In the genomic region with DNA sequence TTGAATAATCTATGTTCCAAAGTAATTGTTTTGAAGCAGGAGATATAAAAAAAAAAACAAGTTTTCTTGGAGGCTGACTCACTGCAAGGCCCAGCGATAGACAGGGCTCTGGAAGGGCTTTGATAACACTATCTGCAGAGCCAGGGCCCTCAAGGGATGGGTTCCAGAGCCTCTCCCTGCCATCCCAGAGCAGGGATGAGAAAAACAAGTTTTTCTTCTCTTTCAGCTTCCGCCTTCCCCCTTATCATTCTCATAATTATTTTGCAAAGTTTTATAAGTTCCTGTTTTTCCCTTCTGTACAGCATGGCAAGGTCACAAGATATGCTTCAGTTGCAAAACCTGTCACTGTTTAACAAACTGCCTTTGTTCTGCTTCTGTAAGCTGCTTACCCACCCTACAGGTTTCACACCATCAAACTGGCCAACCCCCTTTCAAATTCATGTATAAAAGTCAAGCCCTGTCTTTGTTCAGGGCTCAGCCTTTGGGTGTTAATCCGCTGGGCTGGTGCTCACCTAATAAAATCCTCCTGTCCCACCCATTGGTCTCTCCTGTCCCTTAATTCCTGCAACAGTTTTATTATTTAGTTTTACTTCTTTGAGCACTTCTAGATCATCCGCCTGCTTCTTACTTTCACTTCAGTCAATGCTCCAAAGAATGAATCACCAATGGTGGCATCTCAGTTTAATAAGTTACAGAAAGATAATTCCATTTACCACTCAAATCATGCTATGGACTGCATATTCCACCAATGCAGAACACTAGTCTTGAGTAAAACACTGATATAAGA, we compare ENCODE assay signal across 1 cellular context.
TF ChIP-seq lines count a peak whose summit lies in the region.

No MANE protein-coding gene starts in this region.

TF ChIP-seq in K562, 482 proteins besides CTCF, POLR2A, EP300 and RAD21 (continued from another document and continues in another):
- TF ChIP-seq, protein P1, sequence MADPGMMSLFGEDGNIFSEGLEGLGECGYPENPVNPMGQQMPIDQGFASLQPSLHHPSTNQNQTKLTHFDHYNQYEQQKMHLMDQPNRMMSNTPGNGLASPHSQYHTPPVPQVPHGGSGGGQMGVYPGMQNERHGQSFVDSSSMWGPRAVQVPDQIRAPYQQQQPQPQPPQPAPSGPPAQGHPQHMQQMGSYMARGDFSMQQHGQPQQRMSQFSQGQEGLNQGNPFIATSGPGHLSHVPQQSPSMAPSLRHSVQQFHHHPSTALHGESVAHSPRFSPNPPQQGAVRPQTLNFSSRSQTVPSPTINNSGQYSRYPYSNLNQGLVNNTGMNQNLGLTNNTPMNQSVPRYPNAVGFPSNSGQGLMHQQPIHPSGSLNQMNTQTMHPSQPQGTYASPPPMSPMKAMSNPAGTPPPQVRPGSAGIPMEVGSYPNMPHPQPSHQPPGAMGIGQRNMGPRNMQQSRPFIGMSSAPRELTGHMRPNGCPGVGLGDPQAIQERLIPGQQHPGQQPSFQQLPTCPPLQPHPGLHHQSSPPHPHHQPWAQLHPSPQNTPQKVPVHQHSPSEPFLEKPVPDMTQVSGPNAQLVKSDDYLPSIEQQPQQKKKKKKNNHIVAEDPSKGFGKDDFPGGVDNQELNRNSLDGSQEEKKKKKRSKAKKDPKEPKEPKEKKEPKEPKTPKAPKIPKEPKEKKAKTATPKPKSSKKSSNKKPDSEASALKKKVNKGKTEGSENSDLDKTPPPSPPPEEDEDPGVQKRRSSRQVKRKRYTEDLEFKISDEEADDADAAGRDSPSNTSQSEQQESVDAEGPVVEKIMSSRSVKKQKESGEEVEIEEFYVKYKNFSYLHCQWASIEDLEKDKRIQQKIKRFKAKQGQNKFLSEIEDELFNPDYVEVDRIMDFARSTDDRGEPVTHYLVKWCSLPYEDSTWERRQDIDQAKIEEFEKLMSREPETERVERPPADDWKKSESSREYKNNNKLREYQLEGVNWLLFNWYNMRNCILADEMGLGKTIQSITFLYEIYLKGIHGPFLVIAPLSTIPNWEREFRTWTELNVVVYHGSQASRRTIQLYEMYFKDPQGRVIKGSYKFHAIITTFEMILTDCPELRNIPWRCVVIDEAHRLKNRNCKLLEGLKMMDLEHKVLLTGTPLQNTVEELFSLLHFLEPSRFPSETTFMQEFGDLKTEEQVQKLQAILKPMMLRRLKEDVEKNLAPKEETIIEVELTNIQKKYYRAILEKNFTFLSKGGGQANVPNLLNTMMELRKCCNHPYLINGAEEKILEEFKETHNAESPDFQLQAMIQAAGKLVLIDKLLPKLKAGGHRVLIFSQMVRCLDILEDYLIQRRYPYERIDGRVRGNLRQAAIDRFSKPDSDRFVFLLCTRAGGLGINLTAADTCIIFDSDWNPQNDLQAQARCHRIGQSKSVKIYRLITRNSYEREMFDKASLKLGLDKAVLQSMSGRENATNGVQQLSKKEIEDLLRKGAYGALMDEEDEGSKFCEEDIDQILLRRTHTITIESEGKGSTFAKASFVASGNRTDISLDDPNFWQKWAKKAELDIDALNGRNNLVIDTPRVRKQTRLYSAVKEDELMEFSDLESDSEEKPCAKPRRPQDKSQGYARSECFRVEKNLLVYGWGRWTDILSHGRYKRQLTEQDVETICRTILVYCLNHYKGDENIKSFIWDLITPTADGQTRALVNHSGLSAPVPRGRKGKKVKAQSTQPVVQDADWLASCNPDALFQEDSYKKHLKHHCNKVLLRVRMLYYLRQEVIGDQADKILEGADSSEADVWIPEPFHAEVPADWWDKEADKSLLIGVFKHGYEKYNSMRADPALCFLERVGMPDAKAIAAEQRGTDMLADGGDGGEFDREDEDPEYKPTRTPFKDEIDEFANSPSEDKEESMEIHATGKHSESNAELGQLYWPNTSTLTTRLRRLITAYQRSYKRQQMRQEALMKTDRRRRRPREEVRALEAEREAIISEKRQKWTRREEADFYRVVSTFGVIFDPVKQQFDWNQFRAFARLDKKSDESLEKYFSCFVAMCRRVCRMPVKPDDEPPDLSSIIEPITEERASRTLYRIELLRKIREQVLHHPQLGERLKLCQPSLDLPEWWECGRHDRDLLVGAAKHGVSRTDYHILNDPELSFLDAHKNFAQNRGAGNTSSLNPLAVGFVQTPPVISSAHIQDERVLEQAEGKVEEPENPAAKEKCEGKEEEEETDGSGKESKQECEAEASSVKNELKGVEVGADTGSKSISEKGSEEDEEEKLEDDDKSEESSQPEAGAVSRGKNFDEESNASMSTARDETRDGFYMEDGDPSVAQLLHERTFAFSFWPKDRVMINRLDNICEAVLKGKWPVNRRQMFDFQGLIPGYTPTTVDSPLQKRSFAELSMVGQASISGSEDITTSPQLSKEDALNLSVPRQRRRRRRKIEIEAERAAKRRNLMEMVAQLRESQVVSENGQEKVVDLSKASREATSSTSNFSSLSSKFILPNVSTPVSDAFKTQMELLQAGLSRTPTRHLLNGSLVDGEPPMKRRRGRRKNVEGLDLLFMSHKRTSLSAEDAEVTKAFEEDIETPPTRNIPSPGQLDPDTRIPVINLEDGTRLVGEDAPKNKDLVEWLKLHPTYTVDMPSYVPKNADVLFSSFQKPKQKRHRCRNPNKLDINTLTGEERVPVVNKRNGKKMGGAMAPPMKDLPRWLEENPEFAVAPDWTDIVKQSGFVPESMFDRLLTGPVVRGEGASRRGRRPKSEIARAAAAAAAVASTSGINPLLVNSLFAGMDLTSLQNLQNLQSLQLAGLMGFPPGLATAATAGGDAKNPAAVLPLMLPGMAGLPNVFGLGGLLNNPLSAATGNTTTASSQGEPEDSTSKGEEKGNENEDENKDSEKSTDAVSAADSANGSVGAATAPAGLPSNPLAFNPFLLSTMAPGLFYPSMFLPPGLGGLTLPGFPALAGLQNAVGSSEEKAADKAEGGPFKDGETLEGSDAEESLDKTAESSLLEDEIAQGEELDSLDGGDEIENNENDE (IDR thresholded peaks at IDR 0.05; ENCODE audit: low read depth, low read length), result no peak
- no peak for TF ChIP-seq ETS2 (tag; IDR thresholded peaks at IDR 0.05; ENCODE audit: borderline replicate concordance, poor library complexity, severe bottlenecking)
- peak; percentile 55; the same call in 1 of the 2 replicates for TF ChIP-seq ILF3 (IDR thresholded peaks at IDR 0.05; ENCODE audit: borderline replicate concordance)
- no peak for TF ChIP-seq ZNF436 (CRISPR knock-in tag; IDR thresholded peaks at IDR 0.05)
- peak; percentile 86 for TF ChIP-seq ZNF644 (tag; IDR thresholded peaks at IDR 0.05; ENCODE audit: low read depth)
- TF ChIP-seq ZC3H4 (CRISPR knock-in tag; IDR thresholded peaks at IDR 0.05; ENCODE audit: borderline replicate concordance), result no peak
- no peak for TF ChIP-seq TEAD2 (tag; IDR thresholded peaks at IDR 0.05)
- TF ChIP-seq SMAD1 (IDR thresholded peaks at IDR 0.05; ENCODE audit: low read depth, low read length, partially characterized antibody), result peak; percentile 79
- no peak for TF ChIP-seq ZNF347 (CRISPR knock-in tag; IDR thresholded peaks at IDR 0.05; ENCODE audit: low read depth)
- TF ChIP-seq, protein P2, sequence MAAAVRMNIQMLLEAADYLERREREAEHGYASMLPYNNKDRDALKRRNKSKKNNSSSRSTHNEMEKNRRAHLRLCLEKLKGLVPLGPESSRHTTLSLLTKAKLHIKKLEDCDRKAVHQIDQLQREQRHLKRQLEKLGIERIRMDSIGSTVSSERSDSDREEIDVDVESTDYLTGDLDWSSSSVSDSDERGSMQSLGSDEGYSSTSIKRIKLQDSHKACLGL (CRISPR knock-in tag; IDR thresholded peaks at IDR 0.05; ENCODE audit: borderline replicate concordance, poor library complexity, severe bottlenecking), result no peak
- TF ChIP-seq, protein P3, sequence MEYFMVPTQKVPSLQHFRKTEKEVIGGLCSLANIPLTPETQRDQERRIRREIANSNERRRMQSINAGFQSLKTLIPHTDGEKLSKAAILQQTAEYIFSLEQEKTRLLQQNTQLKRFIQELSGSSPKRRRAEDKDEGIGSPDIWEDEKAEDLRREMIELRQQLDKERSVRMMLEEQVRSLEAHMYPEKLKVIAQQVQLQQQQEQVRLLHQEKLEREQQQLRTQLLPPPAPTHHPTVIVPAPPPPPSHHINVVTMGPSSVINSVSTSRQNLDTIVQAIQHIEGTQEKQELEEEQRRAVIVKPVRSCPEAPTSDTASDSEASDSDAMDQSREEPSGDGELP (CRISPR knock-in tag; IDR thresholded peaks at IDR 0.05; ENCODE audit: borderline replicate concordance), result peak; percentile 57; the same call in 1 of the 2 replicates
- TF ChIP-seq, protein P4, sequence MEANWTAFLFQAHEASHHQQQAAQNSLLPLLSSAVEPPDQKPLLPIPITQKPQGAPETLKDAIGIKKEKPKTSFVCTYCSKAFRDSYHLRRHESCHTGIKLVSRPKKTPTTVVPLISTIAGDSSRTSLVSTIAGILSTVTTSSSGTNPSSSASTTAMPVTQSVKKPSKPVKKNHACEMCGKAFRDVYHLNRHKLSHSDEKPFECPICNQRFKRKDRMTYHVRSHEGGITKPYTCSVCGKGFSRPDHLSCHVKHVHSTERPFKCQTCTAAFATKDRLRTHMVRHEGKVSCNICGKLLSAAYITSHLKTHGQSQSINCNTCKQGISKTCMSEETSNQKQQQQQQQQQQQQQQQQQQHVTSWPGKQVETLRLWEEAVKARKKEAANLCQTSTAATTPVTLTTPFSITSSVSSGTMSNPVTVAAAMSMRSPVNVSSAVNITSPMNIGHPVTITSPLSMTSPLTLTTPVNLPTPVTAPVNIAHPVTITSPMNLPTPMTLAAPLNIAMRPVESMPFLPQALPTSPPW (CRISPR knock-in tag; IDR thresholded peaks at IDR 0.05), result peak; percentile 78
- TF ChIP-seq, protein P5, sequence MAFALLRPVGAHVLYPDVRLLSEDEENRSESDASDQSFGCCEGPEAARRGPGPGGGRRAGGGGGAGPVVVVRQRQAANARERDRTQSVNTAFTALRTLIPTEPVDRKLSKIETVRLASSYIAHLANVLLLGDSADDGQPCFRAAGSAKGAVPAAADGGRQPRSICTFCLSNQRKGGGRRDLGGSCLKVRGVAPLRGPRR (CRISPR knock-in tag; IDR thresholded peaks at IDR 0.05), result 0 out of 2 replicates have a peak, but pooled peaks have one; percentile 8
- TF ChIP-seq RBFOX2 (IDR thresholded peaks at IDR 0.05; ENCODE audit: low read depth, low read length), result no peak
- no peak for TF ChIP-seq SIN3A (IDR thresholded peaks at IDR 0.05; ENCODE audit: borderline replicate concordance in 2 of 2, control insufficient read depth in 1 of 2, low read depth in 2 of 2, low read length in 2 of 2)
- TF ChIP-seq, protein P6, sequence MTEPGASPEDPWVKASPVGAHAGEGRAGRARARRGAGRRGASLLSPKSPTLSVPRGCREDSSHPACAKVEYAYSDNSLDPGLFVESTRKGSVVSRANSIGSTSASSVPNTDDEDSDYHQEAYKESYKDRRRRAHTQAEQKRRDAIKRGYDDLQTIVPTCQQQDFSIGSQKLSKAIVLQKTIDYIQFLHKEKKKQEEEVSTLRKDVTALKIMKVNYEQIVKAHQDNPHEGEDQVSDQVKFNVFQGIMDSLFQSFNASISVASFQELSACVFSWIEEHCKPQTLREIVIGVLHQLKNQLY (CRISPR knock-in tag; conservative IDR thresholded peaks at IDR 0.05), result no peak
- no peak for TF ChIP-seq HNRNPH1 (optimal IDR thresholded peaks at IDR 0.05; ENCODE audit: low read depth, low read length)
- no peak for TF ChIP-seq COPS2 (conservative IDR thresholded peaks at IDR 0.05)
- TF ChIP-seq SRSF7 (optimal IDR thresholded peaks at IDR 0.05; ENCODE audit: low read depth, low read length), result no peak
- no peak for TF ChIP-seq CHCHD3 (CRISPR knock-in tag; IDR thresholded peaks at IDR 0.05)
- TF ChIP-seq, protein P7, sequence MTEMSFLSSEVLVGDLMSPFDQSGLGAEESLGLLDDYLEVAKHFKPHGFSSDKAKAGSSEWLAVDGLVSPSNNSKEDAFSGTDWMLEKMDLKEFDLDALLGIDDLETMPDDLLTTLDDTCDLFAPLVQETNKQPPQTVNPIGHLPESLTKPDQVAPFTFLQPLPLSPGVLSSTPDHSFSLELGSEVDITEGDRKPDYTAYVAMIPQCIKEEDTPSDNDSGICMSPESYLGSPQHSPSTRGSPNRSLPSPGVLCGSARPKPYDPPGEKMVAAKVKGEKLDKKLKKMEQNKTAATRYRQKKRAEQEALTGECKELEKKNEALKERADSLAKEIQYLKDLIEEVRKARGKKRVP (CRISPR knock-in tag; IDR thresholded peaks at IDR 0.05), result no peak
- no peak for TF ChIP-seq RAD51 (IDR thresholded peaks at IDR 0.05; ENCODE audit: borderline replicate concordance, low read depth)
- TF ChIP-seq POLR2AphosphoS2 (IDR thresholded peaks at IDR 0.05; ENCODE audit: low read length), result no peak
- no peak for TF ChIP-seq SUPT5H (IDR thresholded peaks at IDR 0.05)
- TF ChIP-seq HNRNPUL1 (IDR thresholded peaks at IDR 0.05; ENCODE audit: low read length), result no peak
- TF ChIP-seq KLF13 (tag; IDR thresholded peaks at IDR 0.05; ENCODE audit: borderline replicate concordance, low read depth), result peak; percentile 78
- TF ChIP-seq RCOR1 (IDR thresholded peaks at IDR 0.05; ENCODE audit: borderline replicate concordance in 1 of 2, low read depth in 2 of 2, low read length in 2 of 2), result peak in 1 of 2 experiments; percentile 75; a peak in 2 of 4 replicates
- TF ChIP-seq ELF1 (tag; IDR thresholded peaks at IDR 0.05), result peak; percentile 69
- peak; percentile 38; the same call in 1 of the 2 replicates for TF ChIP-seq CREM (IDR thresholded peaks at IDR 0.05; ENCODE audit: low read depth)
- no peak for TF ChIP-seq ELF2 (CRISPR knock-in tag; IDR thresholded peaks at IDR 0.05)
- TF ChIP-seq, protein P8, sequence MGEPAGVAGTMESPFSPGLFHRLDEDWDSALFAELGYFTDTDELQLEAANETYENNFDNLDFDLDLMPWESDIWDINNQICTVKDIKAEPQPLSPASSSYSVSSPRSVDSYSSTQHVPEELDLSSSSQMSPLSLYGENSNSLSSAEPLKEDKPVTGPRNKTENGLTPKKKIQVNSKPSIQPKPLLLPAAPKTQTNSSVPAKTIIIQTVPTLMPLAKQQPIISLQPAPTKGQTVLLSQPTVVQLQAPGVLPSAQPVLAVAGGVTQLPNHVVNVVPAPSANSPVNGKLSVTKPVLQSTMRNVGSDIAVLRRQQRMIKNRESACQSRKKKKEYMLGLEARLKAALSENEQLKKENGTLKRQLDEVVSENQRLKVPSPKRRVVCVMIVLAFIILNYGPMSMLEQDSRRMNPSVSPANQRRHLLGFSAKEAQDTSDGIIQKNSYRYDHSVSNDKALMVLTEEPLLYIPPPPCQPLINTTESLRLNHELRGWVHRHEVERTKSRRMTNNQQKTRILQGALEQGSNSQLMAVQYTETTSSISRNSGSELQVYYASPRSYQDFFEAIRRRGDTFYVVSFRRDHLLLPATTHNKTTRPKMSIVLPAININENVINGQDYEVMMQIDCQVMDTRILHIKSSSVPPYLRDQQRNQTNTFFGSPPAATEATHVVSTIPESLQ (CRISPR knock-in tag; IDR thresholded peaks at IDR 0.05), result peak; percentile 41; the same call in 1 of the 2 replicates
- peak; percentile 33 to 34; a peak in 2 of 4 replicates for TF ChIP-seq MAZ (CRISPR knock-in tag; conservative IDR thresholded peaks at IDR 0.05 in 1 of 2, IDR thresholded peaks at IDR 0.05 in 1 of 2)
- no peak for TF ChIP-seq NFXL1 (CRISPR knock-in tag; IDR thresholded peaks at IDR 0.05)
- no peak for TF ChIP-seq E2F3 (CRISPR knock-in tag; IDR thresholded peaks at IDR 0.05)
- no peak for TF ChIP-seq SETDB1 (IDR thresholded peaks at IDR 0.05; ENCODE audit: low read length)
